10 cellular contexts compared by ENCODE assay signal in genomic region chr6:16420332-16420714, GRCh38.
DNase-seq lines count a peak whose midpoint lies in the region; ATAC-seq, FAIRE-seq and TF ChIP-seq lines count a peak whose summit lies in the region.
"Had no signal": no experiment of that assay in that cellular context is flagged by ENCODE, and none has a peak within 500 bp of the region (broad histone marks: within the 10 kb centered on the region; RNA-seq: fewer than 3 reads in every experiment).

No MANE protein-coding gene starts in this region.

- BruUV-seq in K562 (replicated peaks; lab: Mats Ljungman, UMichigan): no TSS peak

- H3K4me3 ChIP-seq in K562 (no peak overlapping the region), suprapubic skin (no peak overlapping the region)
- H3K4me3 ChIP-seq: gastrocnemius medialis had no signal

- no peaks in the 10 kb centered on the region for H3K9me1 ChIP-seq in K562 (ENCODE audit: control insufficient read depth, insufficient read depth, low read length)

- no peaks in the 10 kb centered on the region for H4K20me1 ChIP-seq in K562 (replicated peaks; ENCODE audit: control insufficient read depth, insufficient read depth, low read length)

- peak; percentile 7 to 37 for ATAC-seq in activated T-cell treated with anti-CD3 and anti-CD28 coated beads, Interleukin-2, amount 50 U/mL, for 4 hours
- ATAC-seq in HG03280 (IDR thresholded peaks at IDR 0.05; ENCODE audit: unreplicated experiment): peak; percentile 15
- ATAC-seq in K562: no peak
- ATAC-seq in GM21515 (IDR thresholded peaks at IDR 0.05; ENCODE audit: unreplicated experiment): no peak
- ATAC-seq: gastrocnemius medialis had no signal

- H3K4me2 ChIP-seq in K562 (ENCODE audit: insufficient read depth, low read length): no peak overlapping the region

- intact Hi-C loops in K562 (cut with micrococcal nuclease): no loop called here

- H3K4me3 Mint-ChIP-seq in activated T-cell treated with anti-CD3 and anti-CD28 coated beads, Interleukin-2, amount 50 U/mL, for 4 hours: peak overlapping the region; percentile 79

- no peaks in the 10 kb centered on the region for H3K9me3 ChIP-seq in K562 (replicated peaks; ENCODE audit: control insufficient read depth, insufficient read depth, low read depth, low read length)
- no peaks in the 10 kb centered on the region for H3K9me3 ChIP-seq in suprapubic skin
- H3K9me3 ChIP-seq: gastrocnemius medialis had no signal

- H3K27ac ChIP-seq in K562 (ENCODE audit: extremely low read depth, low read depth, low read length) (no peak overlapping the region), suprapubic skin (peak overlapping the region; percentile 29)
- H3K27ac ChIP-seq: gastrocnemius medialis had no signal

- H3K36me3 ChIP-seq in K562 (ENCODE audit: control insufficient read depth, insufficient read depth, low read length) (no peaks in the 10 kb centered on the region), suprapubic skin (no peaks in the 10 kb centered on the region)
- H3K36me3 ChIP-seq: gastrocnemius medialis had no signal

- TF ChIP-seq EP300 in K562 (IDR thresholded peaks at IDR 0.05; ENCODE audit: low read length) (no peak), suprapubic skin (IDR thresholded peaks at IDR 0.05) (no peak)

- H3K27me3 ChIP-seq in K562 (ENCODE audit: control insufficient read depth in 2 of 2, insufficient read depth in 2 of 2, low read length in 2 of 2) (peaks cover 25 to 33% of the 10 kb centered on the region in 2 experiments), suprapubic skin (no peaks in the 10 kb centered on the region)
- H3K27me3 ChIP-seq: gastrocnemius medialis had no signal

- TF ChIP-seq CTCF in K562 (IDR thresholded peaks at IDR 0.05 in 2 of 3, conservative IDR thresholded peaks at IDR 0.05 in 1 of 3; ENCODE audit: insufficient read depth in 2 of 3, low read depth in 1 of 3, low read length in 3 of 3) (no peak), suprapubic skin (IDR thresholded peaks at IDR 0.05) (no peak)

- POLR2A ChIA-PET in K562 (lab: Yijun Ruan, JAX): interaction anchor here (1.1 to 1.7 kb wide), 3 partner anchors 13 to 63 kb away, joined by 3 to 5 read pairs (median 3); no protein-coding TSS in a partner anchor

- H3K36me3 Mint-ChIP-seq in activated T-cell treated with anti-CD3 and anti-CD28 coated beads, Interleukin-2, amount 50 U/mL, for 4 hours (ENCODE audit: insufficient read depth): peaks cover 13% of the 10 kb centered on the region

- H3K9me3 Mint-ChIP-seq in activated T-cell treated with anti-CD3 and anti-CD28 coated beads, Interleukin-2, amount 50 U/mL, for 4 hours: no peaks in the 10 kb centered on the region

- no peak for TF ChIP-seq RAD21 in K562 (CRISPR knock-in tag; conservative IDR thresholded peaks at IDR 0.05 in 1 of 2, IDR thresholded peaks at IDR 0.05 in 1 of 2)

- no peak for TF ChIP-seq POLR2A in K562 (conservative IDR thresholded peaks at IDR 0.05)
- TF ChIP-seq POLR2A in suprapubic skin (IDR thresholded peaks at IDR 0.05): no peak

- DNase-seq in activated T-cell treated with anti-CD3 and anti-CD28 coated beads, Interleukin-2, amount 50 U/mL, for 4 hours: no peak
- no peak for DNase-seq in activated T-cell treated with anti-CD3 and anti-CD28 coated beads, Interleukin-2, amount 50 U/mL, for 1 hour
- no peak for DNase-seq in K562 (ENCODE audit: extremely low read depth in 1 of 4, low spot score in 3 of 4)
- DNase-seq in suprapubic skin (ENCODE audit: low spot score in 2 of 2): no peak
- DNase-seq in ACHN: no peak
- no peak for DNase-seq in COLO668 (lab: John Stamatoyannopoulos, UW; ENCODE audit: unreplicated experiment)
- DNase-seq: gastrocnemius medialis, NCI-H226 had no signal

- no peaks in the 10 kb centered on the region for H3K79me2 ChIP-seq in K562 (ENCODE audit: control insufficient read depth, insufficient read depth, low read length)

- no peak overlapping the region for H3K9ac ChIP-seq in K562 (ENCODE audit: insufficient read depth in 1 of 2, low read depth in 2 of 2, low read length in 2 of 2)

- no peaks in the 10 kb centered on the region for H3K4me1 ChIP-seq in K562 (replicated peaks in 1 of 2; ENCODE audit: control insufficient read depth in 2 of 2, insufficient read depth in 2 of 2, low read length in 2 of 2)
- H3K4me1 ChIP-seq in suprapubic skin: peaks cover 25% of the 10 kb centered on the region

- in situ Hi-C loops in K562 (cut with MboI): no loop called here
- in situ Hi-C loops in ACHN (cut with HindIII; ENCODE audit: low pct_ligation_motif_present, low pct_unique_long_range_greater_than_20kb, low sequenced_read_pairs): no loop called here

- H3K4me1 Mint-ChIP-seq in activated T-cell treated with anti-CD3 and anti-CD28 coated beads, Interleukin-2, amount 50 U/mL, for 4 hours (ENCODE audit: low read depth): peaks cover 54% of the 10 kb centered on the region

- WGBS in K562 (ENCODE audit: insufficient coverage, low coverage, missing lambda C conversion rate): 4% methylated on average over 2 of the region's 2 CpGs
- WGBS in suprapubic skin: 66% methylated on average over 2 of the region's 2 CpGs

- no peaks in the 10 kb centered on the region for H3K27me3 Mint-ChIP-seq in activated T-cell treated with anti-CD3 and anti-CD28 coated beads, Interleukin-2, amount 50 U/mL, for 4 hours (ENCODE audit: low read depth)

- H2AFZ ChIP-seq in K562 (ENCODE audit: low read depth, low read length): no peak overlapping the region

- CTCF ChIA-PET in K562 (lab: Yijun Ruan, JAX; ENCODE audit: low intra/inter-chr PET ratio): no interaction called here

- FAIRE-seq in K562 (lab: Jason Lieb, UNC): no peak

TF ChIP-seq in K562, 482 proteins besides CTCF, POLR2A, EP300 and RAD21:
- TF ChIP-seq CREBBP (IDR thresholded peaks at IDR 0.05; ENCODE audit: low read depth, low read length): peak; percentile 50
- TF ChIP-seq SMARCC2 (IDR thresholded peaks at IDR 0.05; ENCODE audit: low read depth): no peak

Comparison
In these comparisons a context has a peak if more than half of its experiments do, and no peak if none do; other contexts are left out.
1. ATAC-seq: peak in activated T-cell treated with anti-CD3 and anti-CD28 coated beads, Interleukin-2, amount 50 U/mL, for 4 hours (2 of 2) and HG03280 (single experiment); none in K562 (single experiment) and GM21515 (single experiment).